In genomic region chr18:24942144-24942543, GRCh38 we compare ENCODE assay signal across 16 cellular contexts.
DNase-seq lines count a peak whose midpoint lies in the region; ATAC-seq and TF ChIP-seq lines count a peak whose summit lies in the region.
"Had no signal": no experiment of that assay in that cellular context is flagged by ENCODE, and none has a peak within 500 bp of the region (broad histone marks: within the 10 kb centered on the region; RNA-seq: fewer than 3 reads in every experiment).

No MANE protein-coding gene starts in this region.

- H3K9me3 Mint-ChIP-seq in Calu3 (ENCODE audit: low read depth, unreplicated experiment) (no peaks in the 10 kb centered on the region), WTC11 (no peaks in the 10 kb centered on the region)
- H3K9me3 Mint-ChIP-seq: H9 had no signal

- intact Hi-C loops in left ventricle myocardium inferior (cut with micrococcal nuclease) = loop anchor here (10.0 kb wide), 1 partner anchor 73 kb away; no protein-coding TSS in a partner anchor
- intact Hi-C loops in Calu3 (cut with micrococcal nuclease; ENCODE audit: unreplicated experiment) = no loop called here

- H3K36me3 Mint-ChIP-seq in Calu3 (ENCODE audit: insufficient read depth, unreplicated experiment) (no peaks in the 10 kb centered on the region), WTC11 (no peaks in the 10 kb centered on the region)

- no peak for ATAC-seq in WTC11
- ATAC-seq: HepG2, Panc1 had no signal

- no TSS peak for BruUV-seq in Calu3 (replicated peaks; lab: Mats Ljungman, UMichigan)

- H3K27me3 Mint-ChIP-seq in Calu3 (ENCODE audit: unreplicated experiment) (peaks cover 33% of the 10 kb centered on the region), WTC11 (ENCODE audit: low read depth) (no peaks in the 10 kb centered on the region)
- H3K27me3 Mint-ChIP-seq: B cell had no signal

- CTCF ChIA-PET in Calu3 (lab: Charles Lee) = no interaction called here
- CTCF ChIA-PET in WTC11 (lab: Charles Lee) = no interaction called here

- DNase-seq in NCI-H1105 treated with DMSO at 0.1 percent for 48 hours (lab: John Stamatoyannopoulos, UW) (peak; percentile 15), NCI-H1105 (lab: John Stamatoyannopoulos, UW) (no peak), DMS53 (lab: John Stamatoyannopoulos, UW) (peak; percentile 87), NCI-H69 (lab: John Stamatoyannopoulos, UW) (peak; percentile 59), left ventricle myocardium inferior (peak; percentile 38), Calu3 (no peak), WTC11 (ENCODE audit: low spot score) (no peak)
- DNase-seq: GDM1, H9, KBM-7, NCI-H1417 treated with DMSO at 0.1 percent for 48 hours, NCI-H187 treated with DMSO at 0.1 percent for 48 hours, NCI-H510A had no signal

- no peaks in the 10 kb centered on the region for H3K36me3 ChIP-seq in left ventricle myocardium inferior

- no peak overlapping the region for H3K4me3 ChIP-seq in left ventricle myocardium inferior

- H3K4me1 Mint-ChIP-seq in Calu3 (ENCODE audit: low read depth, unreplicated experiment) (no peaks in the 10 kb centered on the region), WTC11 (peaks cover 8% of the 10 kb centered on the region; the same call in 1 of the 2 replicates)
- H3K4me1 Mint-ChIP-seq: B cell had no signal

- H3K4me1 ChIP-seq in left ventricle myocardium inferior = no peaks in the 10 kb centered on the region

- POLR2A ChIA-PET in WTC11 (lab: Charles Lee) = no interaction called here

- H3K27ac Mint-ChIP-seq in Calu3 (ENCODE audit: unreplicated experiment) = no peak overlapping the region
- no peak overlapping the region for H3K27ac Mint-ChIP-seq in WTC11
- H3K27ac Mint-ChIP-seq: B cell, H9 had no signal

- H3K27me3 ChIP-seq in left ventricle myocardium inferior (ENCODE audit: low read depth) = no peaks in the 10 kb centered on the region

- TF ChIP-seq CTCF in left ventricle myocardium inferior (IDR thresholded peaks at IDR 0.05; ENCODE audit: borderline replicate concordance) = no peak
- no peak for TF ChIP-seq CTCF in Calu3 (IDR thresholded peaks at IDR 0.05; ENCODE audit: unreplicated experiment)
- no peak for TF ChIP-seq CTCF in WTC11 (IDR thresholded peaks at IDR 0.05)

- no peaks in the 10 kb centered on the region for H3K9me3 ChIP-seq in left ventricle myocardium inferior (replicated peaks)

- peak overlapping the region; percentile 51 for H3K27ac ChIP-seq in left ventricle myocardium inferior (replicated peaks)

- H3K4me3 Mint-ChIP-seq in Calu3 (ENCODE audit: low read depth, unreplicated experiment) (no peak overlapping the region), WTC11 (no peak overlapping the region)
- H3K4me3 Mint-ChIP-seq: B cell, H9 had no signal

TF ChIP-seq in WTC11, 78 proteins besides CTCF, POLR2A, EP300 and RAD21:
- TF ChIP-seq EMX1 (CRISPR knock-in tag; IDR thresholded peaks at IDR 0.05) (no peak), ZNF232 (CRISPR knock-in tag; IDR thresholded peaks at IDR 0.05) (no peak), CDX4 (CRISPR knock-in tag; IDR thresholded peaks at IDR 0.05; ENCODE audit: borderline replicate concordance) (no peak), JUN (CRISPR knock-in tag; IDR thresholded peaks at IDR 0.05) (no peak), CBFB (CRISPR knock-in tag; IDR thresholded peaks at IDR 0.05; ENCODE audit: low read depth) (no peak), RORB (CRISPR knock-in tag; IDR thresholded peaks at IDR 0.05) (no peak)
TF ChIP-seq in WTC11: peak in this region for 0.

Comparison
In these comparisons a context has a peak if more than half of its experiments do, and no peak if none do; other contexts are left out.
1. DNase-seq: peak in NCI-H1105 treated with DMSO at 0.1 percent for 48 hours (single experiment), DMS53 (single experiment), NCI-H69 (single experiment) and left ventricle myocardium inferior (single experiment); none in NCI-H1105 (single experiment), Calu3 (single experiment) and WTC11 (single experiment).